13 cellular contexts compared by ENCODE assay signal in the genomic region with DNA sequence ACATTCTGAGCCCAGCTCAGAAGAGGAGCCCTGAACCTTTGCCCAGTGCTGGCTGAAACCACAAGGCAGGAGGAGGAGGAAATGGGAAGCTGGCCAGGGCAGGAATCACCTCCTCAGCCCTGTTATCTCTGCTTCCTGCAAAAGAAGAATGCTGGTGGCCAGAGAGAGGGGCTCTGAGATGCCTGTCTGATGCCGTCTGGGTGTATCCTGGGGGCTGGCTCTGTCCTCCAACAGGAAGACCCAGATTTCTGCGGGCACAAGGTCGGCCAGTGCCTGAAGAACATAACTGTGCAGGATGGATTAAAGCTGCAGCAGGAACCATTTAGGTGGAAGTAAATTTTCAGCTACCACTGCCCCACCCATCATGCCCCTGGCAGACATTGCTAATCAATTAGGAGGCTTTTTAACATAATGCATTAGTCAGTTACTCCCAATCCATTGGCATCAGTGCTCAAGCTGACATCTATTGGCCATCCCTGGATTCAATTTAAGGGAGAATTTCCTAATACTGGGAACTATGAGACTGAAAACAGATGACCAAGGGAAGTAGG.
DNase-seq lines count a peak whose midpoint lies in the region; ATAC-seq and TF ChIP-seq lines count a peak whose summit lies in the region.
"Had no signal": no experiment of that assay in that cellular context is flagged by ENCODE, and none has a peak within 500 bp of the region (broad histone marks: within the 10 kb centered on the region; RNA-seq: fewer than 3 reads in every experiment).

No MANE protein-coding gene starts in this region.

- no peak for TF ChIP-seq POLR2A in prostate gland (IDR thresholded peaks at IDR 0.05)

- H3K4me1 Mint-ChIP-seq in GM23338: peaks cover 91% of the 10 kb centered on the region
- no peaks in the 10 kb centered on the region for H3K4me1 Mint-ChIP-seq in activated CD4-positive, alpha-beta T cell treated with anti-CD3 and anti-CD28 coated beads, Interleukin-2, amount 10 ng/mL, durations not matched to agents 7 days and 5 days

- H3K36me3 ChIP-seq in GM23338 (ENCODE audit: insufficient read depth) (no peaks in the 10 kb centered on the region), prostate gland (no peaks in the 10 kb centered on the region)

- H3K27me3 ChIP-seq in GM23338 (ENCODE audit: insufficient read depth) (no peaks in the 10 kb centered on the region), prostate gland (replicated peaks; ENCODE audit: insufficient read depth) (no peaks in the 10 kb centered on the region)

- H3K4me3 Mint-ChIP-seq in GM23338: no peak overlapping the region
- H3K4me3 Mint-ChIP-seq in activated CD4-positive, alpha-beta T cell treated with anti-CD3 and anti-CD28 coated beads, Interleukin-2, amount 10 ng/mL, durations not matched to agents 7 days and 5 days: no peak overlapping the region
- H3K4me3 Mint-ChIP-seq: mesothelial cell of epicardium; T-helper 1 cell treated with Interleukin-12 subunit alpha and Interleukin-12 subunit beta and Interleukin-4 antibody, amounts not matched to agents 30 μg/mL and 1 μg/mL, for 36 hours had no signal

- no peak overlapping the region for H2AFZ ChIP-seq in GM23338

- H3K4me3 ChIP-seq in GM23338 (no peak overlapping the region), prostate gland (no peak overlapping the region)

- WGBS in prostate gland: 41% methylated on average over 3 of the region's 3 CpGs

- no peak for DNase-seq in GM23338 (ENCODE audit: low spot score)
- peak; percentile 11 for DNase-seq in SK-MEL-5 (ENCODE audit: low read depth, low spot score)
- DNase-seq in prostate gland (ENCODE audit: low spot score): peak; percentile 23
- DNase-seq in activated CD4-positive, alpha-beta T cell treated with anti-CD3 and anti-CD28 coated beads, Interleukin-2, amount 10 ng/mL, durations not matched to agents 7 days and 5 days: no peak
- no peak for DNase-seq in NCI-H526 (lab: John Stamatoyannopoulos, UW)
- DNase-seq: DMS 273 treated with DMSO at 0.1 percent for 48 hours, MM.1S had no signal

- H3K4me2 ChIP-seq in GM23338: peak overlapping the region; percentile 71; the same call in 1 of the 2 replicates

- intact Hi-C loops in prostate gland (cut with DNase I): no loop called here

- no peaks in the 10 kb centered on the region for H4K20me1 ChIP-seq in GM23338 (replicated peaks; ENCODE audit: insufficient read depth)

- no peak overlapping the region for H3K27ac Mint-ChIP-seq in GM23338
- H3K27ac Mint-ChIP-seq in activated CD4-positive, alpha-beta T cell treated with anti-CD3 and anti-CD28 coated beads, Interleukin-2, amount 10 ng/mL, durations not matched to agents 7 days and 5 days: no peak overlapping the region
- H3K27ac Mint-ChIP-seq: mesothelial cell of epicardium; T-helper 1 cell treated with Interleukin-12 subunit alpha and Interleukin-12 subunit beta and Interleukin-4 antibody, amounts not matched to agents 30 μg/mL and 1 μg/mL, for 36 hours had no signal

- peaks cover 74% of the 10 kb centered on the region for H3K4me1 ChIP-seq in GM23338 (ENCODE audit: insufficient read depth)
- H3K4me1 ChIP-seq in prostate gland (replicated peaks): no peaks in the 10 kb centered on the region

- 0 out of 2 replicates have a peak, but pooled peaks cover 5% of the 10 kb centered on the region for H3F3A ChIP-seq in GM23338 (replicated peaks; ENCODE audit: low read depth)

- H3K9me2 ChIP-seq in GM23338 (ENCODE audit: insufficient read depth): no peaks in the 10 kb centered on the region

- no peak for ATAC-seq in GM23338
- peak; percentile 1 for ATAC-seq in esophagus mucosa
- ATAC-seq in HG02884 (IDR thresholded peaks at IDR 0.05; ENCODE audit: unreplicated experiment): no peak
- ATAC-seq in GM18868 (IDR thresholded peaks at IDR 0.05; ENCODE audit: unreplicated experiment): no peak
- ATAC-seq: sciatic nerve had no signal

- no peaks in the 10 kb centered on the region for H3K36me3 Mint-ChIP-seq in GM23338 (ENCODE audit: low read depth)
- no peaks in the 10 kb centered on the region for H3K36me3 Mint-ChIP-seq in activated CD4-positive, alpha-beta T cell treated with anti-CD3 and anti-CD28 coated beads, Interleukin-2, amount 10 ng/mL, durations not matched to agents 7 days and 5 days (ENCODE audit: low read depth)
- H3K36me3 Mint-ChIP-seq: mesothelial cell of epicardium had no signal

- no peak for TF ChIP-seq CTCF in GM23338 (conservative IDR thresholded peaks at IDR 0.05; ENCODE audit: low read depth in 2 of 2)
- no peak for TF ChIP-seq CTCF in prostate gland (IDR thresholded peaks at IDR 0.05)

- H3K9me3 ChIP-seq in prostate gland: no peaks in the 10 kb centered on the region

- H3K9me3 Mint-ChIP-seq in GM23338: no peaks in the 10 kb centered on the region
- no peaks in the 10 kb centered on the region for H3K9me3 Mint-ChIP-seq in activated CD4-positive, alpha-beta T cell treated with anti-CD3 and anti-CD28 coated beads, Interleukin-2, amount 10 ng/mL, durations not matched to agents 7 days and 5 days
- H3K9me3 Mint-ChIP-seq: mesothelial cell of epicardium; T-helper 1 cell treated with Interleukin-12 subunit alpha and Interleukin-12 subunit beta and Interleukin-4 antibody, amounts not matched to agents 30 μg/mL and 1 μg/mL, for 36 hours had no signal

- CTCF ChIA-PET in activated CD4-positive, alpha-beta T cell treated with anti-CD3 and anti-CD28 coated beads, Interleukin-2, amount 10 ng/mL, durations not matched to agents 7 days and 5 days (lab: Charles Lee): no interaction called here

- in situ Hi-C loops in SK-MEL-5 (cut with HindIII; ENCODE audit: low pct_unique_long_range_greater_than_20kb, low sequenced_read_pairs): no loop called here

- no peaks in the 10 kb centered on the region for H3K79me2 ChIP-seq in GM23338 (replicated peaks; ENCODE audit: insufficient read depth)

- POLR2A ChIA-PET in activated CD4-positive, alpha-beta T cell treated with anti-CD3 and anti-CD28 coated beads, Interleukin-2, amount 10 ng/mL, durations not matched to agents 7 days and 5 days (lab: Charles Lee): no interaction called here

- peaks cover 38% of the 10 kb centered on the region for H3K27me3 Mint-ChIP-seq in GM23338 (ENCODE audit: insufficient read depth, low read depth, poor library complexity)
- peaks cover 7% of the 10 kb centered on the region for H3K27me3 Mint-ChIP-seq in activated CD4-positive, alpha-beta T cell treated with anti-CD3 and anti-CD28 coated beads, Interleukin-2, amount 10 ng/mL, durations not matched to agents 7 days and 5 days

- H3K27ac ChIP-seq in GM23338 (ENCODE audit: low read depth) (no peak overlapping the region), prostate gland (no peak overlapping the region)

TF ChIP-seq in GM23338, 12 proteins besides CTCF, POLR2A, EP300 and RAD21:
- no peak for TF ChIP-seq STAT1 (IDR thresholded peaks at IDR 0.05; ENCODE audit: unreplicated experiment)
TF ChIP-seq in GM23338: peak in this region for 0.

Comparison
In these comparisons a context has a peak if more than half of its experiments do, and no peak if none do; other contexts are left out.
1. DNase-seq: peak in SK-MEL-5 (single experiment) and prostate gland (single experiment); none in GM23338 (single experiment), activated CD4-positive, alpha-beta T cell treated with anti-CD3 and anti-CD28 coated beads, Interleukin-2, amount 10 ng/mL, durations not matched to agents 7 days and 5 days (single experiment) and NCI-H526 (0 of 2).